23 cellular contexts compared by ENCODE assay signal in genomic region chr21:40074710-40075109, GRCh38.
"Had no signal": no experiment of that assay in that cellular context is flagged by ENCODE, and none has a peak within 500 bp of the region (broad histone marks: within the 10 kb centered on the region; RNA-seq: fewer than 3 reads in every experiment).

No MANE protein-coding gene starts in this region.

- H3K9me3 ChIP-seq: adrenal gland, breast epithelium, Peyer's patch had no signal

- H3K4me3 ChIP-seq: adrenal gland, breast epithelium, K562, Peyer's patch had no signal

- H3K27ac ChIP-seq: adrenal gland, breast epithelium, Peyer's patch, RWPE1 had no signal

- H3K27me3 ChIP-seq: adrenal gland, breast epithelium, Peyer's patch had no signal

- DNase-seq: activated CD4-positive, alpha-beta T cell treated with anti-CD3 and anti-CD28 coated beads for 48 hours; activated CD4-positive, alpha-beta T cell treated with anti-CD3 and anti-CD28 coated beads, Interleukin-2, amount 50 U/mL, for 4 hours; activated CD4-positive, CD25-positive, alpha-beta regulatory T cell treated with anti-CD3 and anti-CD28 coated beads, Interleukin-2, amount 50 U/mL, for 72 hours; activated CD8-positive, alpha-beta memory T cell treated with anti-CD3 and anti-CD28 coated beads, Interleukin-2, amount 50 U/mL, for 48 hours; activated CD8-positive, alpha-beta T cell treated with anti-CD3 and anti-CD28 coated beads, Interleukin-2, amount 10 ng/mL, durations not matched to agents 7 days and 5 days; activated naive CD4-positive, alpha-beta T cell treated with anti-CD3 and anti-CD28 coated beads, Interleukin-2, amount 50 U/mL, for 16 hours; activated naive CD8-positive, alpha-beta T cell treated with anti-CD3 and anti-CD28 coated beads, Interleukin-2, amount 10 ng/mL, durations not matched to agents 7 days and 5 days; activated T-cell treated with anti-CD3 and anti-CD28 coated beads, Interleukin-2, amount 50 U/mL, for 1 hour; adrenal gland; aorta; Karpas-422; NCI-H1048; NCI-H146; NCI-H187 treated with DMSO at 0.1 percent for 48 hours; NCI-H2081 treated with DMSO at 0.1 percent for 48 hours; NCI-H446; NCI-H524; Peyer's patch; SHP77 treated with DMSO at 0.1 percent for 48 hours had no signal

- H3K36me3 ChIP-seq: adrenal gland, breast epithelium, Peyer's patch had no signal

- ATAC-seq: activated CD8-positive, alpha-beta T cell treated with anti-CD3 and anti-CD28 coated beads, Interleukin-2, amount 10 ng/mL, durations not matched to agents 7 days and 5 days; K562; WTC11 had no signal

- H3K4me1 ChIP-seq: adrenal gland, breast epithelium, Peyer's patch had no signal
